In the genomic region with DNA sequence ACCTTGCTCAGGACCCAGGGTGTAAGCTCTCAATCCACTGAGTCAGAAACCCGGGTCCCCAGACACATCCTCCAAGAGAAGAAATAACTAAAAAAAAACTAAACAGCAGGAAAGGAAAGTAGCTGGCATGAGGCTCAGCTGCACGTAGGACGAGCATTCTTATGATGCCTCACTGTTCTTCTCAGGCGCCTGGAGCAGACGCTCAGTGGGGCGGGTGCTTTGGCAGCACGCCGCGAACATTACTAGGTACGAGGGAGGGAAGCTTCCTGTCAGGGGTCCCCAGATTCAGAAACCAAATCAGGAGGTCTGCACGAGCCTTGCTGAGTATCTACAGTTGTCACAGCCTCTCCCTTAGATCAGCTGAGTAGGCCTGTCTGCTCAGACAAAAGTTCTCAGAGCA, we compare ENCODE assay signal across 23 cellular contexts.
A peak's percentile ranks its signal among the peaks of the same experiment; 100 is the strongest.
DNase-seq lines count a peak whose midpoint lies in the region; ATAC-seq and TF ChIP-seq lines count a peak whose summit lies in the region.
"Had no signal": no experiment of that assay in that cellular context is flagged by ENCODE, and none has a peak within 500 bp of the region (broad histone marks: within the 10 kb centered on the region; RNA-seq: fewer than 3 reads in every experiment).

No MANE protein-coding gene starts in this region.

- H3K9me3 Mint-ChIP-seq in T-helper 1 cell treated with Interleukin-12 subunit alpha and Interleukin-12 subunit beta and Interleukin-4 antibody, amounts not matched to agents 30 μg/mL and 1 μg/mL, for 36 hours = peaks cover 5% of the 10 kb centered on the region
- H3K9me3 Mint-ChIP-seq in activated naive CD8-positive, alpha-beta T cell (ENCODE audit: low read depth) = peaks cover 4% of the 10 kb centered on the region
- H3K9me3 Mint-ChIP-seq in natural killer cell treated with Interleukin-12 subunit alpha and Interleukin-12 subunit beta and Interleukin-15 and Interleukin-18, amount 100 ng/mL, for 72 hours = peaks cover 3% of the 10 kb centered on the region

- no peaks in the 10 kb centered on the region for H3K27me3 Mint-ChIP-seq in T-helper 1 cell treated with Interleukin-12 subunit alpha and Interleukin-12 subunit beta and Interleukin-4 antibody, amounts not matched to agents 30 μg/mL and 1 μg/mL, for 36 hours (ENCODE audit: low read depth)
- H3K27me3 Mint-ChIP-seq in activated naive CD8-positive, alpha-beta T cell = no peaks in the 10 kb centered on the region
- no peaks in the 10 kb centered on the region for H3K27me3 Mint-ChIP-seq in natural killer cell treated with Interleukin-12 subunit alpha and Interleukin-12 subunit beta and Interleukin-15 and Interleukin-18, amount 100 ng/mL, for 72 hours

- H3K4me1 Mint-ChIP-seq in T-helper 1 cell treated with Interleukin-12 subunit alpha and Interleukin-12 subunit beta and Interleukin-4 antibody, amounts not matched to agents 30 μg/mL and 1 μg/mL, for 36 hours (ENCODE audit: low read depth) = peaks cover 48% of the 10 kb centered on the region
- H3K4me1 Mint-ChIP-seq in activated naive CD8-positive, alpha-beta T cell (ENCODE audit: low read depth) = peaks cover 66% of the 10 kb centered on the region
- peaks cover 61 to 71% of the 10 kb centered on the region in 2 donors for H3K4me1 Mint-ChIP-seq in natural killer cell treated with Interleukin-12 subunit alpha and Interleukin-12 subunit beta and Interleukin-15 and Interleukin-18, amount 100 ng/mL, for 72 hours (ENCODE audit: low read depth in 2 of 2)

- no peak overlapping the region for H3K4me3 Mint-ChIP-seq in T-helper 1 cell treated with Interleukin-12 subunit alpha and Interleukin-12 subunit beta and Interleukin-4 antibody, amounts not matched to agents 30 μg/mL and 1 μg/mL, for 36 hours
- peak overlapping the region; percentile 23 for H3K4me3 Mint-ChIP-seq in activated naive CD8-positive, alpha-beta T cell
- H3K4me3 Mint-ChIP-seq in natural killer cell treated with Interleukin-12 subunit alpha and Interleukin-12 subunit beta and Interleukin-15 and Interleukin-18, amount 100 ng/mL, for 72 hours = peak overlapping the region; percentile 58

- H3K27me3 ChIP-seq in suprapubic skin = no peaks in the 10 kb centered on the region
- H3K27me3 ChIP-seq: BE2C had no signal

- no peaks in the 10 kb centered on the region for H3K4me1 ChIP-seq in suprapubic skin
- H3K4me1 ChIP-seq: BE2C, parathyroid adenoma had no signal

- no peak for TF ChIP-seq EP300 in suprapubic skin (IDR thresholded peaks at IDR 0.05)

- no peak for ATAC-seq in natural killer cell treated with Interleukin-12 subunit alpha and Interleukin-12 subunit beta and Interleukin-15 and Interleukin-18, amount 100 ng/mL, for 72 hours
- ATAC-seq in HG03378 (IDR thresholded peaks at IDR 0.05; ENCODE audit: unreplicated experiment) = no peak

- no peak overlapping the region for H3K27ac ChIP-seq in suprapubic skin
- H3K27ac ChIP-seq: 22Rv1, GM23248, parathyroid adenoma had no signal

- H3K4me3 ChIP-seq in GM12864 (ENCODE audit: low read depth, low read length) (peak overlapping the region; percentile 54), suprapubic skin (no peak overlapping the region)
- H3K4me3 ChIP-seq: GM23248 had no signal

- DNase-seq in T-helper 1 cell (no peak), GM12864 (ENCODE audit: low read depth) (no peak), suprapubic skin (ENCODE audit: low spot score in 2 of 2) (no peak), cardiac septum (ENCODE audit: low spot score) (no peak)
- DNase-seq in natural killer cell treated with Interleukin-12 subunit alpha and Interleukin-12 subunit beta and Interleukin-15 and Interleukin-18, amount 100 ng/mL, for 72 hours (ENCODE audit: low spot score) = no peak
- DNase-seq: activated CD4-positive, CD25-positive, alpha-beta regulatory T cell treated with anti-CD3 and anti-CD28 coated beads, Interleukin-2, amount 50 U/mL, for 72 hours; activated T-cell treated with anti-CD3 and anti-CD28 coated beads, Interleukin-2, amount 50 U/mL, for 48 hours; BE2C; cerebellar nuclear complex; DMS 273 treated with DMSO at 0.1 percent for 48 hours; GDM1; GM23248; NCI-H1417; NCI-H526 treated with DMSO at 0.1 percent for 48 hours; OCI-M1; SHP77 treated with DMSO at 0.1 percent for 48 hours; stimulated activated CD4-positive, alpha-beta T cell treated with anti-CD3 and anti-CD28 coated beads, Interleukin-2, amount 100 ng/mL, for 24 hours; substantia nigra had no signal

- TF ChIP-seq CTCF in GM12864 (IDR thresholded peaks at IDR 0.05; ENCODE audit: low read depth, low read length, missing control alignments) = no peak
- no peak for TF ChIP-seq CTCF in suprapubic skin (IDR thresholded peaks at IDR 0.05)

- intact Hi-C loops in cardiac septum (cut with DNase I) = no loop called here

- H3K27ac Mint-ChIP-seq in T-helper 1 cell treated with Interleukin-12 subunit alpha and Interleukin-12 subunit beta and Interleukin-4 antibody, amounts not matched to agents 30 μg/mL and 1 μg/mL, for 36 hours = peak overlapping the region; percentile 72
- H3K27ac Mint-ChIP-seq in activated naive CD8-positive, alpha-beta T cell = peak overlapping the region; percentile 90
- H3K27ac Mint-ChIP-seq in natural killer cell treated with Interleukin-12 subunit alpha and Interleukin-12 subunit beta and Interleukin-15 and Interleukin-18, amount 100 ng/mL, for 72 hours = peak overlapping the region; percentile 92 to 96

- H3K9me3 ChIP-seq in suprapubic skin = no peaks in the 10 kb centered on the region

- 90% methylated on average over 10 of the region's 11 CpGs for WGBS in suprapubic skin

- H3K36me3 ChIP-seq in suprapubic skin = peaks cover 28% of the 10 kb centered on the region
- H3K36me3 ChIP-seq: BE2C had no signal

- TF ChIP-seq POLR2A in suprapubic skin (IDR thresholded peaks at IDR 0.05) = no peak

- peaks cover 74% of the 10 kb centered on the region for H3K36me3 Mint-ChIP-seq in T-helper 1 cell treated with Interleukin-12 subunit alpha and Interleukin-12 subunit beta and Interleukin-4 antibody, amounts not matched to agents 30 μg/mL and 1 μg/mL, for 36 hours (ENCODE audit: low read depth)
- peaks cover 19% of the 10 kb centered on the region for H3K36me3 Mint-ChIP-seq in activated naive CD8-positive, alpha-beta T cell
- H3K36me3 Mint-ChIP-seq in natural killer cell treated with Interleukin-12 subunit alpha and Interleukin-12 subunit beta and Interleukin-15 and Interleukin-18, amount 100 ng/mL, for 72 hours = peaks cover 33% of the 10 kb centered on the region
